ENCODE assay signal across 2 cellular contexts in the genomic region with DNA sequence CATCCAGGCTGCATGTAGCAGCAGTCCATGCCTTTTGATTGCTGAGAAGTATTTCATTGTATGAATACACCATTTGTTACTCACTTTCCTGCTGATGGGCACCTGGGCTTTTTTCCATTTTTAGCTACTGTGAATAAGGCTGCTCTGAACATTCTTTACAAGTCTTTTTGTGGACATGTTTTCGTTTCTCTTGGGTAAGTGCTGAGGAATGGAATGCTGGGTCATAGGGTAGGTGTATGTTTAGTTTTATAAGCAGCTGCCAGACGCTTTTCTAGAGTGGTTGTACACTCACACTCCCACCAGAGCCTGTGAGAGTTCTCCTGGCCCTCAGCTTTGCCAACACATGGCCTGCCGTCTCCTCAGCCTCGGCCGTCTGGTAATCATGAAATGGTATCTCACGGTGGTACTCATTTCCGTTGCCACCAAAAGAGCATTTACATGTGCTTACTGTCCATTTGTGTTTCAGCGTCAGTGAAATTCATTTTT.
TF ChIP-seq lines count a peak whose summit lies in the region.

No MANE protein-coding gene starts in this region.

TF ChIP-seq in liver, 16 proteins besides CTCF, POLR2A, EP300 and RAD21:
- TF ChIP-seq, protein P1, sequence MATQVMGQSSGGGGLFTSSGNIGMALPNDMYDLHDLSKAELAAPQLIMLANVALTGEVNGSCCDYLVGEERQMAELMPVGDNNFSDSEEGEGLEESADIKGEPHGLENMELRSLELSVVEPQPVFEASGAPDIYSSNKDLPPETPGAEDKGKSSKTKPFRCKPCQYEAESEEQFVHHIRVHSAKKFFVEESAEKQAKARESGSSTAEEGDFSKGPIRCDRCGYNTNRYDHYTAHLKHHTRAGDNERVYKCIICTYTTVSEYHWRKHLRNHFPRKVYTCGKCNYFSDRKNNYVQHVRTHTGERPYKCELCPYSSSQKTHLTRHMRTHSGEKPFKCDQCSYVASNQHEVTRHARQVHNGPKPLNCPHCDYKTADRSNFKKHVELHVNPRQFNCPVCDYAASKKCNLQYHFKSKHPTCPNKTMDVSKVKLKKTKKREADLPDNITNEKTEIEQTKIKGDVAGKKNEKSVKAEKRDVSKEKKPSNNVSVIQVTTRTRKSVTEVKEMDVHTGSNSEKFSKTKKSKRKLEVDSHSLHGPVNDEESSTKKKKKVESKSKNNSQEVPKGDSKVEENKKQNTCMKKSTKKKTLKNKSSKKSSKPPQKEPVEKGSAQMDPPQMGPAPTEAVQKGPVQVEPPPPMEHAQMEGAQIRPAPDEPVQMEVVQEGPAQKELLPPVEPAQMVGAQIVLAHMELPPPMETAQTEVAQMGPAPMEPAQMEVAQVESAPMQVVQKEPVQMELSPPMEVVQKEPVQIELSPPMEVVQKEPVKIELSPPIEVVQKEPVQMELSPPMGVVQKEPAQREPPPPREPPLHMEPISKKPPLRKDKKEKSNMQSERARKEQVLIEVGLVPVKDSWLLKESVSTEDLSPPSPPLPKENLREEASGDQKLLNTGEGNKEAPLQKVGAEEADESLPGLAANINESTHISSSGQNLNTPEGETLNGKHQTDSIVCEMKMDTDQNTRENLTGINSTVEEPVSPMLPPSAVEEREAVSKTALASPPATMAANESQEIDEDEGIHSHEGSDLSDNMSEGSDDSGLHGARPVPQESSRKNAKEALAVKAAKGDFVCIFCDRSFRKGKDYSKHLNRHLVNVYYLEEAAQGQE (IDR thresholded peaks at IDR 0.05) = no peak
- TF ChIP-seq NR2F2 (IDR thresholded peaks at IDR 0.05) = peak; percentile 85

TF ChIP-seq in HepG2, 621 proteins besides CTCF, POLR2A, EP300 and RAD21 (continued from another document):
- TF ChIP-seq ZNF83 (CRISPR knock-in tag; IDR thresholded peaks at IDR 0.05; ENCODE audit: borderline replicate concordance) = no peak
- TF ChIP-seq ZFY (CRISPR knock-in tag; IDR thresholded peaks at IDR 0.05) = no peak
- no peak for TF ChIP-seq ZNF550 (CRISPR knock-in tag; IDR thresholded peaks at IDR 0.05; ENCODE audit: borderline replicate concordance)
- TF ChIP-seq MATR3 (CRISPR knock-in tag; IDR thresholded peaks at IDR 0.05) = no peak
- no peak for TF ChIP-seq MLXIP (CRISPR knock-in tag; IDR thresholded peaks at IDR 0.05; ENCODE audit: borderline replicate concordance)
- TF ChIP-seq PPARG (CRISPR knock-in tag; conservative IDR thresholded peaks at IDR 0.05) = no peak
- TF ChIP-seq ZFP36 (IDR thresholded peaks at IDR 0.05; ENCODE audit: borderline replicate concordance, low read depth, low read length, partially characterized antibody) = no peak
- no peak for TF ChIP-seq ZBTB21 (CRISPR knock-in tag; IDR thresholded peaks at IDR 0.05)
